ENCODE assay signal across 19 cellular contexts in the genomic region with DNA sequence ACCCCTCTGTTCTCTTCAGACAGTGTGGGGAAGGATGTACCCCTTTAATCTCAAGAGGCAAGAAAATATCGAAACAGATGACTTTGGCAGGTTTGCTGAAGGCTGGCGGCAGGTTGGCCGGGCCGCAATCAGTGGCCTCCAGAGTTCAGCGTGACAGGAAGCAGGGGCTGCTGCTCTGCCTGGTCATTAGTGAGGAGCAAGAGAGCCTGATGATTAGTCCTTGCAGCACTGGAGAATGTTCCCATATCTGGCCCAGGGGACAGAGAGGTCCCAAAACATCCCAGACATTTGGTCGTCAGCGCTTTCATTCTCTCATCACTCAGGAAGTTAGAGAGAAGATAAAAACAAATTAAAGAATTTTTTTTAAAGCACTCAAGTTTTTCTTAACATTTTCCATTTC.
DNase-seq lines count a peak whose midpoint lies in the region; ATAC-seq and TF ChIP-seq lines count a peak whose summit lies in the region.
"Had no signal": no experiment of that assay in that cellular context is flagged by ENCODE, and none has a peak within 500 bp of the region (broad histone marks: within the 10 kb centered on the region; RNA-seq: fewer than 3 reads in every experiment).

No MANE protein-coding gene starts in this region.

- H3K9me3 ChIP-seq in fibroblast of lung (ENCODE audit: control insufficient read depth, insufficient read depth, low read depth, low read length), result no peaks in the 10 kb centered on the region
- H3K9me3 ChIP-seq in lower lobe of right lung, result no peaks in the 10 kb centered on the region
- no peaks in the 10 kb centered on the region for H3K9me3 ChIP-seq in skeletal muscle tissue (ENCODE audit: control insufficient read depth in 3 of 3, low read length in 3 of 3)
- H3K9me3 ChIP-seq: esophagus muscularis mucosa, testis had no signal

- H3K27ac ChIP-seq in fibroblast of lung (ENCODE audit: insufficient read depth, low read length) (no peak overlapping the region), lower lobe of right lung (peak overlapping the region; percentile 4), skeletal muscle tissue (ENCODE audit: low read depth, low read length) (peak overlapping the region; percentile 67)
- H3K27ac ChIP-seq: PC-9, SK-N-MC had no signal

- ATAC-seq in lower lobe of right lung, result no peak

- H3K9ac ChIP-seq in fibroblast of lung (ENCODE audit: insufficient read depth, low read length), result no peak overlapping the region
- H3K9ac ChIP-seq in skeletal muscle tissue (ENCODE audit: low read depth in 1 of 3, low read length in 3 of 3), result no peak overlapping the region

- no peaks in the 10 kb centered on the region for H3K79me2 ChIP-seq in fibroblast of lung (ENCODE audit: control insufficient read depth, insufficient read depth, low read length)

- TF ChIP-seq CTCF in fibroblast of lung (conservative IDR thresholded peaks at IDR 0.05 in 1 of 2, IDR thresholded peaks at IDR 0.05 in 1 of 2; ENCODE audit: low read depth in 1 of 2, low read length in 2 of 2) (no peak), lower lobe of right lung (IDR thresholded peaks at IDR 0.05) (no peak)

- no peaks in the 10 kb centered on the region for H3K36me3 ChIP-seq in fibroblast of lung (ENCODE audit: control insufficient read depth, insufficient read depth, low read length)
- H3K36me3 ChIP-seq in lower lobe of right lung, result no peaks in the 10 kb centered on the region
- H3K36me3 ChIP-seq in skeletal muscle tissue (ENCODE audit: control insufficient read depth in 3 of 3, insufficient read depth in 3 of 3, low read length in 3 of 3), result no peaks in the 10 kb centered on the region
- H3K36me3 ChIP-seq: esophagus muscularis mucosa had no signal

- peak overlapping the region; percentile 51 for H2AFZ ChIP-seq in fibroblast of lung (ENCODE audit: low read length)
- H2AFZ ChIP-seq: PC-9 had no signal

- H3K27me3 ChIP-seq in fibroblast of lung (ENCODE audit: control insufficient read depth, insufficient read depth, low read length) (no peaks in the 10 kb centered on the region), lower lobe of right lung (ENCODE audit: low read depth) (no peaks in the 10 kb centered on the region), skeletal muscle tissue (ENCODE audit: control insufficient read depth in 3 of 3, insufficient read depth in 3 of 3, low read length in 3 of 3) (no peaks in the 10 kb centered on the region)
- H3K27me3 ChIP-seq: esophagus muscularis mucosa, testis had no signal

- H3K4me1 ChIP-seq in fibroblast of lung (ENCODE audit: control insufficient read depth, extremely low read depth, insufficient read depth, low read length) (no peaks in the 10 kb centered on the region), lower lobe of right lung (peaks cover 17% of the 10 kb centered on the region), skeletal muscle tissue (ENCODE audit: control insufficient read depth in 3 of 3, insufficient read depth in 3 of 3, low read length in 3 of 3) (peaks cover 15 to 23% (median 19%) of the 10 kb centered on the region in 3 donors)

- H3K4me2 ChIP-seq in fibroblast of lung (ENCODE audit: extremely low read depth, insufficient read depth, low read length), result no peak overlapping the region
- H3K4me2 ChIP-seq: PC-9 had no signal

- H3K4me3 ChIP-seq in fibroblast of lung (replicated peaks in 1 of 4; ENCODE audit: control extremely low read depth in 1 of 4, insufficient read depth in 1 of 4, low read depth in 3 of 4, low read length in 4 of 4) (no peak overlapping the region), lower lobe of right lung (no peak overlapping the region), skeletal muscle tissue (ENCODE audit: low read length in 3 of 3) (no peak overlapping the region)
- H3K4me3 ChIP-seq: esophagus muscularis mucosa, PC-9, SK-N-MC, testis had no signal

- DNase-seq in UCSD-AML1 (lab: John Stamatoyannopoulos, UW; ENCODE audit: unreplicated experiment) (peak; percentile 8), fibroblast of lung (ENCODE audit: low read depth in 2 of 2) (no peak), lower lobe of right lung (no peak), NCI-H2081 (lab: John Stamatoyannopoulos, UW) (no peak), ecto neural progenitor cell (ENCODE audit: low spot score) (no peak)
- DNase-seq in activated CD4-positive, alpha-beta T cell treated with anti-CD3 and anti-CD28 coated beads, Interleukin-2, amount 50 U/mL, for 1 hour, result no peak
- DNase-seq: activated T-cell treated with anti-CD3 and anti-CD28 coated beads, Interleukin-2, amount 50 U/mL, for 1 hour; glutamatergic neuron; midbrain; NCI-H2081 treated with DMSO at 0.1 percent for 48 hours; NCI-H510A; nucleus accumbens; stimulated activated CD4-positive, alpha-beta T cell treated with anti-CD3 and anti-CD28 coated beads, Interleukin-4, amount 100 ng/mL, for 4 hours; stimulated activated CD8-positive, alpha-beta memory T cell treated with anti-CD3 and anti-CD28 coated beads, Interleukin-4, amount 100 ng/mL, for 48 hours; testis had no signal

- intact Hi-C loops in lower lobe of right lung (cut with DNase I), result no loop called here

- no peaks in the 10 kb centered on the region for H4K20me1 ChIP-seq in fibroblast of lung (ENCODE audit: control insufficient read depth, extremely low read depth, insufficient read depth, low read length)
